23 cellular contexts compared by ENCODE assay signal in genomic region chr1:169132512-169133227, GRCh38. TPM values are rescaled to one million over a fixed set of nuclear protein-coding genes. Genes with fewer than 3 reads are reported as not detected.
DNase-seq lines count a peak whose midpoint lies in the region; ATAC-seq and TF ChIP-seq lines count a peak whose summit lies in the region.
"Had no signal": no experiment of that assay in that cellular context is flagged by ENCODE, and none has a peak within 500 bp of the region (broad histone marks: within the 10 kb centered on the region; RNA-seq: fewer than 3 reads in every experiment).

No MANE protein-coding gene starts in this region.

- intact Hi-C loops in cardiac septum (cut with DNase I) (no loop called here), mucosa of descending colon (cut with DNase I, micrococcal nuclease) (no loop called here)

- no peak for TF ChIP-seq CTCF in cardiac muscle cell (IDR thresholded peaks at IDR 0.05; ENCODE audit: low read depth, low read length)
- TF ChIP-seq CTCF in epithelial cell of esophagus (IDR thresholded peaks at IDR 0.05; ENCODE audit: insufficient read depth, low read depth, low read length, missing control alignments) = no peak
- TF ChIP-seq CTCF in mucosa of descending colon (IDR thresholded peaks at IDR 0.05) = no peak

- H3K27ac ChIP-seq in cardiac muscle cell = peak overlapping the region; percentile 81
- H3K27ac ChIP-seq: neural progenitor cell had no signal

- H3K9me3 Mint-ChIP-seq in activated naive CD8-positive, alpha-beta T cell treated with anti-CD3 and anti-CD28 coated beads, Interleukin-2, amount 50 U/mL, for 24 hours = no peaks in the 10 kb centered on the region
- H3K9me3 Mint-ChIP-seq: activated naive CD8-positive, alpha-beta T cell treated with anti-CD3 and anti-CD28 coated beads for 36 hours; activated T-helper 2 cell treated with anti-CD3 and anti-CD28 coated beads, Interferon-gamma antibody, Interleukin-2, Interleukin-4, amounts not matched to agents 10 μg/mL and 5 μg/mL and 100 μg/mL, durations not matched to agents 14 hours and 24 hours and 36 hours; IgD-negative memory B cell; neural progenitor cell had no signal

- H3K4me1 ChIP-seq in cardiac muscle cell (ENCODE audit: low read depth) (peaks cover 35% of the 10 kb centered on the region), mucosa of descending colon (ENCODE audit: low read depth) (no peaks in the 10 kb centered on the region)
- H3K4me1 ChIP-seq: Caco-2 had no signal

- peak; percentile 21 for ATAC-seq in mucosa of descending colon
- no peak for ATAC-seq in activated naive CD8-positive, alpha-beta T cell treated with anti-CD3 and anti-CD28 coated beads, Interleukin-2, amount 50 U/mL, for 24 hours

- H3K4me3 ChIP-seq in cardiac muscle cell (no peak overlapping the region), epithelial cell of esophagus (ENCODE audit: low read length) (no peak overlapping the region), mucosa of descending colon (no peak overlapping the region)
- H3K4me3 ChIP-seq: neural progenitor cell had no signal

- peaks cover 21% of the 10 kb centered on the region for H3K4me1 Mint-ChIP-seq in activated naive CD8-positive, alpha-beta T cell treated with anti-CD3 and anti-CD28 coated beads, Interleukin-2, amount 50 U/mL, for 24 hours
- H3K4me1 Mint-ChIP-seq: IgD-negative memory B cell, neural progenitor cell had no signal

- H3K4me3 Mint-ChIP-seq in activated naive CD8-positive, alpha-beta T cell treated with anti-CD3 and anti-CD28 coated beads, Interleukin-2, amount 50 U/mL, for 24 hours = no peak overlapping the region
- H3K4me3 Mint-ChIP-seq: activated naive CD8-positive, alpha-beta T cell treated with anti-CD3 and anti-CD28 coated beads for 36 hours; IgD-negative memory B cell; neural progenitor cell had no signal

- no peaks in the 10 kb centered on the region for H3K27me3 ChIP-seq in cardiac muscle cell
- H3K27me3 ChIP-seq: BE2C, neural progenitor cell had no signal

- no peak overlapping the region for H3K27ac Mint-ChIP-seq in activated naive CD8-positive, alpha-beta T cell treated with anti-CD3 and anti-CD28 coated beads, Interleukin-2, amount 50 U/mL, for 24 hours
- H3K27ac Mint-ChIP-seq: activated naive CD8-positive, alpha-beta T cell treated with anti-CD3 and anti-CD28 coated beads for 36 hours; activated T-helper 2 cell treated with anti-CD3 and anti-CD28 coated beads, Interferon-gamma antibody, Interleukin-2, Interleukin-4, amounts not matched to agents 10 μg/mL and 5 μg/mL and 100 μg/mL, durations not matched to agents 14 hours and 24 hours and 36 hours; IgD-negative memory B cell; neural progenitor cell had no signal

- H3K27me3 Mint-ChIP-seq in activated naive CD8-positive, alpha-beta T cell treated with anti-CD3 and anti-CD28 coated beads, Interleukin-2, amount 50 U/mL, for 24 hours = no peaks in the 10 kb centered on the region
- H3K27me3 Mint-ChIP-seq: activated naive CD8-positive, alpha-beta T cell treated with anti-CD3 and anti-CD28 coated beads for 36 hours; IgD-negative memory B cell had no signal

- H3K36me3 Mint-ChIP-seq in activated naive CD8-positive, alpha-beta T cell treated with anti-CD3 and anti-CD28 coated beads, Interleukin-2, amount 50 U/mL, for 24 hours (ENCODE audit: low read depth) = peaks cover 16% of the 10 kb centered on the region

- H3K9me3 ChIP-seq in cardiac muscle cell (ENCODE audit: low read depth) (no peaks in the 10 kb centered on the region), mucosa of descending colon (no peaks in the 10 kb centered on the region)
- H3K9me3 ChIP-seq: BE2C, Caco-2 had no signal

- H3K36me3 ChIP-seq in cardiac muscle cell (peaks cover 58% of the 10 kb centered on the region), mucosa of descending colon (ENCODE audit: low read depth) (no peaks in the 10 kb centered on the region)
- H3K36me3 ChIP-seq: neural progenitor cell had no signal

- DNase-seq in cardiac muscle cell (ENCODE audit: low read depth in 1 of 2, low spot score in 1 of 2) (no peak), cardiac septum (ENCODE audit: low spot score) (no peak), epithelial cell of esophagus (ENCODE audit: low read depth) (peak; percentile 45), mucosa of descending colon (no peak), NCI-H1694 (lab: John Stamatoyannopoulos, UW) (no peak), NAMALWA (ENCODE audit: low spot score) (no peak)
- DNase-seq in activated CD8-positive, alpha-beta memory T cell treated with anti-CD3 and anti-CD28 coated beads, Interleukin-2, amount 50 U/mL, for 48 hours = no peak
- no peak for DNase-seq in activated naive CD8-positive, alpha-beta T cell treated with anti-CD3 and anti-CD28 coated beads, Interleukin-2, amount 50 U/mL, for 24 hours
- DNase-seq: 8988T; activated CD4-positive, alpha-beta T cell treated with anti-CD3 and anti-CD28 coated beads for 48 hours; activated naive CD8-positive, alpha-beta T cell treated with anti-CD3 and anti-CD28 coated beads for 36 hours; BE2C; Caco-2; midbrain; MM.1S; NCI-H1436 treated with DMSO at 0.1 percent for 48 hours; NCI-H2171 treated with DMSO at 0.1 percent for 48 hours; NCI-H774; OCI-M1; retina had no signal

RNA-seq across cellular contexts. Expression of gene ATP1B1, which starts 26.2 kb away (rescaled TPM):
- 602 and 603 TPM in 2 replicates for total RNA-seq in cardiac muscle cell
- 220 and 285 TPM in 2 replicates for polyA plus RNA-seq in cardiac muscle cell
- total RNA-seq in cardiac septum = 256 TPM
- total RNA-seq in mucosa of descending colon = 100 to 1,000 TPM; 342 to 860 (median 744) TPM
